Comparison of ENCODE assay signal across 34 cellular contexts in genomic region chr19:30273184-30273583, GRCh38.
"Had no signal": no experiment of that assay in that cellular context is flagged by ENCODE, and none has a peak within 500 bp of the region (broad histone marks: within the 10 kb centered on the region; RNA-seq: fewer than 3 reads in every experiment).

No MANE protein-coding gene starts in this region.

- H3K4me3 ChIP-seq: MG63 had no signal

- DNase-seq: Karpas-422, Kasumi-1, MG63, MM.1S, MV-4-11, NCI-H1048, NCI-H1092, NCI-H1092 treated with DMSO at 0.1 percent for 48 hours, NCI-H1105, NCI-H1105 treated with DMSO at 0.1 percent for 48 hours, NCI-H1417, NCI-H1417 treated with DMSO at 0.1 percent for 48 hours, NCI-H1436, NCI-H1436 treated with DMSO at 0.1 percent for 48 hours, NCI-H146, NCI-H1694, NCI-H1694 treated with DMSO at 0.1 percent for 48 hours, NCI-H187, NCI-H187 treated with DMSO at 0.1 percent for 48 hours, NCI-H1930, NCI-H2029, NCI-H2029 treated with DMSO at 0.1 percent for 48 hours, NCI-H2081, NCI-H2081 treated with DMSO at 0.1 percent for 48 hours, NCI-H2107, NCI-H2171, NCI-H2171 treated with DMSO at 0.1 percent for 48 hours, NCI-H2227 treated with DMSO at 0.1 percent for 48 hours, NCI-H226, NCI-H345, NCI-H446, NCI-H446 treated with DMSO at 0.1 percent for 48 hours, NCI-H510A, NCI-H510A treated with DMSO at 0.1 percent for 48 hours had no signal

- H3K36me3 ChIP-seq: MG63 had no signal
